20 cellular contexts compared by ENCODE assay signal in genomic region chr2:3534251-3534814, GRCh38. TPM values are rescaled to one million over a fixed set of nuclear protein-coding genes. Genes with fewer than 3 reads are reported as not detected.
DNase-seq lines count a peak whose midpoint lies in the region; ATAC-seq, FAIRE-seq and TF ChIP-seq lines count a peak whose summit lies in the region.
"Had no signal": no experiment of that assay in that cellular context is flagged by ENCODE, and none has a peak within 500 bp of the region (broad histone marks: within the 10 kb centered on the region; RNA-seq: fewer than 3 reads in every experiment).

No MANE protein-coding gene starts in this region.

- H3K9me3 ChIP-seq in heart right ventricle (no peaks in the 10 kb centered on the region), K562 (replicated peaks; ENCODE audit: control insufficient read depth, insufficient read depth, low read depth, low read length) (peaks cover 6% of the 10 kb centered on the region; the same call in 1 of the 2 replicates), tibial nerve (no peaks in the 10 kb centered on the region), ascending aorta (no peaks in the 10 kb centered on the region)
- H3K9me3 ChIP-seq: HAP-1 had no signal

- no TSS peak for BruUV-seq in K562 (replicated peaks; lab: Mats Ljungman, UMichigan)

- CTCF ChIA-PET in K562 (lab: Yijun Ruan, JAX; ENCODE audit: low intra/inter-chr PET ratio), result no interaction called here

- in situ Hi-C loops in K562 (cut with MboI), result no loop called here

- no peak overlapping the region for H3K4me3 ChIP-seq in heart right ventricle
- H3K4me3 ChIP-seq in K562, result no peak overlapping the region
- no peak overlapping the region for H3K4me3 ChIP-seq in tibial nerve
- no peak overlapping the region for H3K4me3 ChIP-seq in ascending aorta
- H3K4me3 ChIP-seq: HAP-1 had no signal

- ATAC-seq in heart right ventricle, result no peak
- ATAC-seq in left ventricle myocardium superior, result no peak
- ATAC-seq in K562, result no peak
- no peak for ATAC-seq in HG03108 (IDR thresholded peaks at IDR 0.05; ENCODE audit: unreplicated experiment)
- no peak for ATAC-seq in HG03025 (IDR thresholded peaks at IDR 0.05; ENCODE audit: low FRiP score, unreplicated experiment)

- no peak for TF ChIP-seq EP300 in K562 (IDR thresholded peaks at IDR 0.05; ENCODE audit: low read length)
- no peak for TF ChIP-seq EP300 in tibial nerve (IDR thresholded peaks at IDR 0.05)

- H3K4me1 ChIP-seq in heart right ventricle (peaks cover 4 to 45% (median 22%) of the 10 kb centered on the region in 9 donors), K562 (replicated peaks in 1 of 2; ENCODE audit: control insufficient read depth in 2 of 2, insufficient read depth in 2 of 2, low read length in 2 of 2) (peaks cover 9 to 18% of the 10 kb centered on the region in 2 experiments; a peak in 4 of 5 replicates), tibial nerve (peaks cover 0 to 22% (median 14%) of the 10 kb centered on the region in 4 donors), ascending aorta (peaks cover 3 to 18% of the 10 kb centered on the region in 2 donors)
- H3K4me1 ChIP-seq: HAP-1 had no signal

- intact Hi-C loops in heart right ventricle (cut with DNase I), result no loop called here
- intact Hi-C loops in left ventricle myocardium superior (cut with micrococcal nuclease), result no loop called here
- intact Hi-C loops in K562 (cut with micrococcal nuclease), result no loop called here
- intact Hi-C loops in ascending aorta (cut with DNase I), result no loop called here

- no peak for TF ChIP-seq RAD21 in K562 (CRISPR knock-in tag; conservative IDR thresholded peaks at IDR 0.05 in 1 of 2, IDR thresholded peaks at IDR 0.05 in 1 of 2)

- no peaks in the 10 kb centered on the region for H3K9me1 ChIP-seq in K562 (ENCODE audit: control insufficient read depth, insufficient read depth, low read length)

- peaks cover 14% of the 10 kb centered on the region for H3K4me1 Mint-ChIP-seq in nephron

- POLR2A ChIA-PET in K562 (lab: Yijun Ruan, JAX), result interaction anchor here (0.6 to 2.3 kb wide), 3 partner anchors 11 to 40 kb away, joined by 3 to 8 read pairs (median 4); no protein-coding TSS in a partner anchor

- peaks cover 0 to 36% (median 0%) of the 10 kb centered on the region in 9 donors for H3K36me3 ChIP-seq in heart right ventricle
- H3K36me3 ChIP-seq in K562 (ENCODE audit: control insufficient read depth, insufficient read depth, low read length), result peaks cover 9% of the 10 kb centered on the region; the same call in 2 of the 3 replicates
- peaks cover 0 to 41% (median 0%) of the 10 kb centered on the region in 3 donors for H3K36me3 ChIP-seq in tibial nerve
- H3K36me3 ChIP-seq in ascending aorta, result peaks cover under 1 to 7% of the 10 kb centered on the region in 2 donors

- no peaks in the 10 kb centered on the region for H3K9me3 Mint-ChIP-seq in nephron

- peaks cover 3% of the 10 kb centered on the region for H3K27me3 Mint-ChIP-seq in nephron (ENCODE audit: low read depth)
- H3K27me3 Mint-ChIP-seq: B cell had no signal

- no peak for TF ChIP-seq POLR2A in K562 (conservative IDR thresholded peaks at IDR 0.05)
- TF ChIP-seq POLR2A in tibial nerve (IDR thresholded peaks at IDR 0.05), result no peak

- H3K4me2 ChIP-seq in K562 (ENCODE audit: insufficient read depth, low read length), result no peak overlapping the region

- H3K79me2 ChIP-seq in K562 (ENCODE audit: control insufficient read depth, insufficient read depth, low read length), result no peaks in the 10 kb centered on the region

- DNase-seq in heart right ventricle, result no peak
- no peak for DNase-seq in left ventricle myocardium superior
- DNase-seq in K562 (ENCODE audit: extremely low read depth in 1 of 4, low spot score in 3 of 4), result no peak
- DNase-seq in tibial nerve (ENCODE audit: low spot score in 2 of 2), result no peak
- DNase-seq in ascending aorta (ENCODE audit: low spot score in 2 of 2), result no peak
- DNase-seq: COR-L47, DMS 273 treated with DMSO at 0.1 percent for 48 hours, DND-41, KBM-7, MV-4-11, NCI-H1694 treated with DMSO at 0.1 percent for 48 hours, NCI-H2227 treated with DMSO at 0.1 percent for 48 hours, NCI-H510A treated with DMSO at 0.1 percent for 48 hours, NCI-H774, OCI-M1 had no signal

- H3K36me3 Mint-ChIP-seq in nephron (ENCODE audit: low read depth), result peaks cover under 1% of the 10 kb centered on the region

- H3K27ac ChIP-seq in heart right ventricle, result peak overlapping the region in 7 of 10 donors; percentile 59 to 97 (median 74)
- no peak overlapping the region for H3K27ac ChIP-seq in K562 (ENCODE audit: extremely low read depth, low read depth, low read length)
- peak overlapping the region in 3 of 4 donors; percentile 26 to 97 (median 96) for H3K27ac ChIP-seq in tibial nerve
- peak overlapping the region in 1 of 2 donors; percentile 96 for H3K27ac ChIP-seq in ascending aorta

- WGBS in heart right ventricle, 2 donors, result 98% methylated on average over 24 of the region's 24 CpGs
- 94% methylated on average over 18 of the region's 24 CpGs for WGBS in K562 (ENCODE audit: insufficient coverage, low coverage, missing lambda C conversion rate)
- 90 to 95% methylated on average over 18 to 23 of the region's 24 CpGs for WGBS in tibial nerve, 2 donors

- no peaks in the 10 kb centered on the region for H4K20me1 ChIP-seq in K562 (replicated peaks; ENCODE audit: control insufficient read depth, insufficient read depth, low read length)

- no peak for TF ChIP-seq CTCF in heart right ventricle (IDR thresholded peaks at IDR 0.05)
- TF ChIP-seq CTCF in K562 (IDR thresholded peaks at IDR 0.05 in 2 of 3, conservative IDR thresholded peaks at IDR 0.05 in 1 of 3; ENCODE audit: insufficient read depth in 2 of 3, low read depth in 1 of 3, low read length in 3 of 3), result no peak
- no peak for TF ChIP-seq CTCF in nephron (IDR thresholded peaks at IDR 0.05; ENCODE audit: unreplicated experiment in 3 of 3)
- no peak for TF ChIP-seq CTCF in tibial nerve (IDR thresholded peaks at IDR 0.05)
- TF ChIP-seq CTCF in ascending aorta (IDR thresholded peaks at IDR 0.05), result no peak

- no peak overlapping the region for H3K9ac ChIP-seq in K562 (ENCODE audit: insufficient read depth in 1 of 2, low read depth in 2 of 2, low read length in 2 of 2)

- peak overlapping the region in 2 of 3 experiments; percentile 25 to 44 for H3K4me3 Mint-ChIP-seq in nephron
- H3K4me3 Mint-ChIP-seq: B cell had no signal

- FAIRE-seq in K562 (lab: Jason Lieb, UNC), result no peak

- peak overlapping the region in 2 of 3 experiments; percentile 62 to 76 for H3K27ac Mint-ChIP-seq in nephron
- H3K27ac Mint-ChIP-seq: B cell had no signal

- H3K27me3 ChIP-seq in heart right ventricle (no peaks in the 10 kb centered on the region), K562 (ENCODE audit: control insufficient read depth in 2 of 2, insufficient read depth in 2 of 2, low read length in 2 of 2) (no peaks in the 10 kb centered on the region), tibial nerve (no peaks in the 10 kb centered on the region), ascending aorta (no peaks in the 10 kb centered on the region)

- no peak overlapping the region for H2AFZ ChIP-seq in K562 (ENCODE audit: low read depth, low read length)

RNA-seq across cellular contexts. Expression of gene ADI1, which starts 15.0 kb away (rescaled TPM):
- total RNA-seq in heart right ventricle (100 to 1,000 TPM; 100 to 204 (median 175) TPM), left ventricle myocardium superior (153 TPM), K562 (2014; rRNA removed) (26.7 and 29.2 TPM in 2 replicates), K562 (2014; rRNA removed; fragmentation: Illumina TruSeq; extraction: Trizol) (25.7 and 27.1 TPM in 2 replicates), K562 (2015; rRNA removed; fragmentation: Illumina TruSeq; extraction: Trizol) (48.0 and 51.0 TPM in 2 replicates), K562 (2021) (31.6 and 34.7 TPM in 2 replicates), tibial nerve (100 to 1,000 TPM in 3 of 4 donors, 10 to 100 TPM in 1; 51.9 to 112 (median 106) TPM), ascending aorta (40.9 TPM)
- polyA plus RNA-seq in heart right ventricle (100 to 1,000 TPM in 1 of 2 donors, 10 to 100 TPM in 1; 49.2 to 126 TPM), K562 (2011; rRNA removed) (17.6 and 23.6 TPM in 2 replicates), K562 (2014; fragmentation: Illumina TruSeq; extraction: Trizol) (31.4 and 33.7 TPM in 2 replicates), K562 (2014; fragmentation: Nextera tagmentation; extraction: Ambion mirVana) (1 to 10 TPM; 6.1 to 6.6 TPM), K562 (2014; rRNA removed) (20.6 and 21.6 TPM in 2 replicates)
- 8.2 and 11.8 TPM in 2 replicates for total RNA-seq in K562 (2011; cell fraction: chromatin; rRNA removed; ENCODE audit: low replicate concordance)
- total RNA-seq in K562 (2011; cell fraction: nucleolus; rRNA removed), result 5.8 and 8.0 TPM in 2 replicates
- total RNA-seq in K562 (2011; cell fraction: nucleoplasm; rRNA removed), result 12.0 and 24.3 TPM in 2 replicates
- polyA plus RNA-seq in K562 (2011; cell fraction: cytosol; rRNA removed), result 12.7 and 15.2 TPM in 2 replicates
- 11.6 and 15.2 TPM in 2 replicates for polyA plus RNA-seq in K562 (2011; cell fraction: nucleus; rRNA removed)
- 33.2 and 37.1 TPM in 2 replicates for polyA plus RNA-seq in K562 (2012)
- polyA minus RNA-seq in K562 (2011; rRNA and poly(A)+ RNA removed), result 18.8 and 22.8 TPM in 2 replicates
- polyA minus RNA-seq in K562 (2011; cell fraction: cytosol; rRNA and poly(A)+ RNA removed), result 12.2 and 12.5 TPM in 2 replicates
- polyA minus RNA-seq in K562 (2011; cell fraction: nucleus; rRNA and poly(A)+ RNA removed), result 4.2 and 7.2 TPM in 2 replicates

RNA-seq across cellular contexts. Expression of gene RNASEH1, which starts 23.8 kb away (rescaled TPM):
- total RNA-seq in heart right ventricle (10 to 100 TPM; 17.3 to 24.0 (median 19.9) TPM), left ventricle myocardium superior (22.9 TPM), K562 (2014; rRNA removed) (46.5 and 46.8 TPM in 2 replicates), K562 (2014; rRNA removed; fragmentation: Illumina TruSeq; extraction: Trizol) (40.8 and 42.8 TPM in 2 replicates), K562 (2015; rRNA removed; fragmentation: Illumina TruSeq; extraction: Trizol) (47.1 and 47.5 TPM in 2 replicates), K562 (2021) (44.1 and 45.6 TPM in 2 replicates), tibial nerve (10 to 100 TPM; 21.6 to 31.0 (median 26.1) TPM), ascending aorta (9.3 TPM)
- polyA plus RNA-seq in heart right ventricle (10 to 100 TPM in 1 of 2 donors, 1 to 10 TPM in 1; 8.7 to 15.3 TPM), K562 (2011; rRNA removed) (21.7 and 25.7 TPM in 2 replicates), K562 (2014; fragmentation: Illumina TruSeq; extraction: Trizol) (34.7 and 35.3 TPM in 2 replicates), K562 (2014; fragmentation: Nextera tagmentation; extraction: Ambion mirVana) (10 to 100 TPM; 27.5 to 32.7 TPM), K562 (2014; rRNA removed) (46.8 and 47.9 TPM in 2 replicates)
- 18.2 and 25.1 TPM in 2 replicates for total RNA-seq in K562 (2011; cell fraction: chromatin; rRNA removed; ENCODE audit: low replicate concordance)
- 21.2 and 21.8 TPM in 2 replicates for total RNA-seq in K562 (2011; cell fraction: nucleolus; rRNA removed)
- 16.9 and 21.5 TPM in 2 replicates for total RNA-seq in K562 (2011; cell fraction: nucleoplasm; rRNA removed)
- polyA plus RNA-seq in K562 (2011; cell fraction: cytosol; rRNA removed), result 13.4 and 16.5 TPM in 2 replicates
- polyA plus RNA-seq in K562 (2011; cell fraction: nucleus; rRNA removed), result 19.4 and 20.6 TPM in 2 replicates
- 19.1 and 35.8 TPM in 2 replicates for polyA plus RNA-seq in K562 (2012)
- polyA minus RNA-seq in K562 (2011; rRNA and poly(A)+ RNA removed), result 20.3 and 20.5 TPM in 2 replicates
- polyA minus RNA-seq in K562 (2011; cell fraction: cytosol; rRNA and poly(A)+ RNA removed), result 14.8 and 18.3 TPM in 2 replicates
- 14.9 and 20.8 TPM in 2 replicates for polyA minus RNA-seq in K562 (2011; cell fraction: nucleus; rRNA and poly(A)+ RNA removed)

RNA-seq across cellular contexts. Expression of gene RPS7, which starts 40.7 kb away (rescaled TPM):
- total RNA-seq in heart right ventricle (100 to 1,000 TPM; 446 to 663 (median 505) TPM), left ventricle myocardium superior (574 TPM), K562 (2014; rRNA removed) (2,103 and 2,507 TPM in 2 replicates), K562 (2014; rRNA removed; fragmentation: Illumina TruSeq; extraction: Trizol) (3,088 and 3,235 TPM in 2 replicates), K562 (2015; rRNA removed; fragmentation: Illumina TruSeq; extraction: Trizol) (4,033 and 4,169 TPM in 2 replicates), K562 (2021) (2,201 and 2,441 TPM in 2 replicates), tibial nerve (1,000 to 10,000 TPM; 2,343 to 3,332 (median 3,117) TPM), ascending aorta (1,995 TPM)
- polyA plus RNA-seq in heart right ventricle (1,000 to 10,000 TPM; 1,343 to 1,956 TPM), K562 (2011; rRNA removed) (2,427 and 2,760 TPM in 2 replicates), K562 (2014; fragmentation: Illumina TruSeq; extraction: Trizol) (2,675 and 2,931 TPM in 2 replicates), K562 (2014; fragmentation: Nextera tagmentation; extraction: Ambion mirVana) (1,000 to 10,000 TPM; 2,718 to 3,051 TPM), K562 (2014; rRNA removed) (2,676 and 2,779 TPM in 2 replicates)
- total RNA-seq in K562 (2011; cell fraction: chromatin; rRNA removed; ENCODE audit: low replicate concordance), result 147 and 178 TPM in 2 replicates
- 248 and 275 TPM in 2 replicates for total RNA-seq in K562 (2011; cell fraction: nucleolus; rRNA removed)
- total RNA-seq in K562 (2011; cell fraction: nucleoplasm; rRNA removed), result 393 and 713 TPM in 2 replicates
- 843 and 1,466 TPM in 2 replicates for polyA plus RNA-seq in K562 (2011; cell fraction: cytosol; rRNA removed)
- polyA plus RNA-seq in K562 (2011; cell fraction: nucleus; rRNA removed), result 522 and 963 TPM in 2 replicates
- 1,908 and 2,807 TPM in 2 replicates for polyA plus RNA-seq in K562 (2012)
- polyA minus RNA-seq in K562 (2011; rRNA and poly(A)+ RNA removed), result 462 and 473 TPM in 2 replicates
- polyA minus RNA-seq in K562 (2011; cell fraction: cytosol; rRNA and poly(A)+ RNA removed), result 394 and 466 TPM in 2 replicates
- polyA minus RNA-seq in K562 (2011; cell fraction: nucleus; rRNA and poly(A)+ RNA removed), result 97.9 and 170 TPM in 2 replicates
